ENCODE assay signal across 8 cellular contexts in the genomic region with DNA sequence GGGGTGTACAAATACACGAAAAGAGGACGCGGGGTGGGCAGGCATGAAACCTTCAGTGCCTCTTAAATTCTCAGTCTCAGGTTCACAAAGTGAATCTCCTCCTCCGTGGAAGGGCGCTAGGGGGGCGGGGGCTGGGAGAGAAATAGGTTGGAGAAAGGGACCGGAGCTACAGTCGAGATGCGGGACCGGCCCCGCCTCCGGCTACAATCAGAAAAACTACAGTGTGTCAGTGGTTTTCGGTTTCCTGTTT. TPM values are rescaled to one million over a fixed set of nuclear protein-coding genes. Genes with fewer than 3 reads are reported as not detected.
DNase-seq lines count a peak whose midpoint lies in the region; ATAC-seq, FAIRE-seq and TF ChIP-seq lines count a peak whose summit lies in the region.

No MANE protein-coding gene starts in this region.

- H4K20me1 ChIP-seq in astrocyte (ENCODE audit: insufficient read depth, low read length) = no peaks in the 10 kb centered on the region

- H3K27ac ChIP-seq in C4-2B (peak overlapping the region; percentile 96), astrocyte (ENCODE audit: low read depth, low read length) (peak overlapping the region; percentile 91)

- ATAC-seq in left lobe of liver = peak; percentile 38
- no peak for ATAC-seq in stimulated activated naive CD8-positive, alpha-beta T cell treated with anti-CD3 and anti-CD28 coated beads, Interleukin-15, amount 100 ng/mL, for 72 hours
- ATAC-seq in GM21515 (IDR thresholded peaks at IDR 0.05; ENCODE audit: unreplicated experiment) = no peak

- peak overlapping the region; percentile 92 for H3K4me3 Mint-ChIP-seq in astrocyte (ENCODE audit: unreplicated experiment)
- peak overlapping the region; percentile 90 to 96 for H3K4me3 Mint-ChIP-seq in stimulated activated naive CD8-positive, alpha-beta T cell treated with anti-CD3 and anti-CD28 coated beads, Interleukin-15, amount 100 ng/mL, for 72 hours

- H3K27ac Mint-ChIP-seq in astrocyte (ENCODE audit: unreplicated experiment) = peak overlapping the region; percentile 96
- H3K27ac Mint-ChIP-seq in stimulated activated naive CD8-positive, alpha-beta T cell treated with anti-CD3 and anti-CD28 coated beads, Interleukin-15, amount 100 ng/mL, for 72 hours = peak overlapping the region; percentile 89 to 95

- peaks cover 24% of the 10 kb centered on the region for H3K4me1 Mint-ChIP-seq in astrocyte (ENCODE audit: low read depth, unreplicated experiment)
- H3K4me1 Mint-ChIP-seq in stimulated activated naive CD8-positive, alpha-beta T cell treated with anti-CD3 and anti-CD28 coated beads, Interleukin-15, amount 100 ng/mL, for 72 hours = peaks cover 25% of the 10 kb centered on the region

- no peaks in the 10 kb centered on the region for H3K27me3 ChIP-seq in astrocyte (ENCODE audit: insufficient read depth, low read length)

- H3K4me3 ChIP-seq in astrocyte (ENCODE audit: insufficient read depth, low read depth, low read length) = peak overlapping the region; percentile 97

- H3K9ac ChIP-seq in astrocyte (ENCODE audit: low read length) = peak overlapping the region; percentile 91

- TF ChIP-seq CTCF in C4-2B (conservative IDR thresholded peaks at IDR 0.05) (no peak), astrocyte (IDR thresholded peaks at IDR 0.05; ENCODE audit: insufficient read depth, low read depth, low read length) (no peak)

- in situ Hi-C loops in KBM-7 (cut with MboI; ENCODE audit: low pct_unique_long_range_greater_than_20kb, low sequenced_read_pairs) = no loop called here

- peaks cover 7% of the 10 kb centered on the region for H3K79me2 ChIP-seq in astrocyte (ENCODE audit: insufficient read depth, low read length)

- peak overlapping the region; percentile 99 for H3K4me2 ChIP-seq in astrocyte (ENCODE audit: low read length)

- peaks cover 7% of the 10 kb centered on the region for H3K4me1 ChIP-seq in astrocyte (ENCODE audit: insufficient read depth, low read length)

- FAIRE-seq in astrocyte (lab: Jason Lieb, UNC) = no peak

- H2AFZ ChIP-seq in astrocyte (ENCODE audit: low read depth, low read length) = peak overlapping the region; percentile 82

- H3K9me3 ChIP-seq in astrocyte (ENCODE audit: insufficient read depth, low read depth, low read length) = no peaks in the 10 kb centered on the region

- H3K9me3 Mint-ChIP-seq in astrocyte (ENCODE audit: unreplicated experiment) = no peaks in the 10 kb centered on the region
- no peaks in the 10 kb centered on the region for H3K9me3 Mint-ChIP-seq in stimulated activated naive CD8-positive, alpha-beta T cell treated with anti-CD3 and anti-CD28 coated beads, Interleukin-15, amount 100 ng/mL, for 72 hours

- H3K27me3 Mint-ChIP-seq in astrocyte (ENCODE audit: low read depth, unreplicated experiment) = no peaks in the 10 kb centered on the region
- peaks cover 19% of the 10 kb centered on the region for H3K27me3 Mint-ChIP-seq in stimulated activated naive CD8-positive, alpha-beta T cell treated with anti-CD3 and anti-CD28 coated beads, Interleukin-15, amount 100 ng/mL, for 72 hours

- no peaks in the 10 kb centered on the region for H3K36me3 ChIP-seq in astrocyte (ENCODE audit: insufficient read depth, low read length)

- H3K36me3 Mint-ChIP-seq in astrocyte (ENCODE audit: low read depth, unreplicated experiment) = no peaks in the 10 kb centered on the region

- peak; percentile 97 for DNase-seq in KBM-7
- no peak for DNase-seq in astrocyte (ENCODE audit: low read depth)
- no peak for DNase-seq in left lobe of liver (ENCODE audit: low spot score)
- no peak for DNase-seq in stimulated activated naive CD8-positive, alpha-beta T cell treated with anti-CD3 and anti-CD28 coated beads, Interleukin-15, amount 100 ng/mL, for 72 hours
- no peak for DNase-seq in AG08395 (ENCODE audit: low spot score)
- no peak for DNase-seq in retina

RNA-seq across cellular contexts. Expression of gene MAML3, which starts 3.4 kb away (rescaled TPM):
- total RNA-seq in astrocyte (8.1 and 10.2 TPM in 2 replicates), left lobe of liver (8.4 TPM)
